In the genomic region with DNA sequence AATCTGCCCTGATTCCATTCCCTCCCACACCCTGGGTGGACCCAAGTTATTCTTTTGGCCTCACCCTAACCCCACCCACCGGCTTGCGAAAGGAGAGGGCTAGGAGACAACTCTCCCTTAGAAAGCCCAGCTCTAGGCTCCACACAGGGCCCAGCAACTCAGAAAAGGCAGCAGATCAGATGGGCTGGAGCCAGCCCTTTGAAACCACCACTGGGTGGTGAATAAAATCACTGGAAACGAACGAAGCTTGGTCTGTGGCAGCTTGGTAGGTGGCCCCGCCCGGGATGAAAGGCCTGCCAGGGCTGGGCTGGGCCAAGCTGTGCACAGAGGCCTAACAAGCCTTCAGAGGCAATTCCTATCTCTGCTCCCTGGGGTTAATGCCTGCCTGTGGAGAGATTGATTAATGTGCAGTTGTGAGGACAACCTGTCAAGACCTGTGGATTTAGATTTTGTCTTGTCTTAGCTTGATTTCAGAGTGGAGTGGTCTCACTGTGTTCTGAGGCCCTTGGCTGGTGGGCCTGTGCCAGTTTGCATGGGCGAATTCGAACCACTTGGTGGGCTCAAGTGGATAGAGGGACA, we compare ENCODE assay signal across 8 cellular contexts. TPM values are rescaled to one million over a fixed set of nuclear protein-coding genes. Genes with fewer than 3 reads are reported as not detected.
DNase-seq lines count a peak whose midpoint lies in the region; ATAC-seq and TF ChIP-seq lines count a peak whose summit lies in the region.

No MANE protein-coding gene starts in this region.

- intact Hi-C loops in sciatic nerve (cut with DNase I) = no loop called here

- no peaks in the 10 kb centered on the region for H3K27me3 ChIP-seq in brain microvascular endothelial cell (replicated peaks)

- POLR2A ChIA-PET in T-cell (lab: Charles Lee) = interaction anchor here (0.6 to 1.1 kb wide), 2 partner anchors 10 to 270 kb away, joined by 3 to 5 read pairs; no protein-coding TSS in a partner anchor

- peaks cover 0 to 4% of the 10 kb centered on the region in 2 donors for H3K27me3 Mint-ChIP-seq in T-cell

- CTCF ChIA-PET in T-cell (lab: Charles Lee) = interaction anchor here (0.6 to 1.8 kb wide), 3 partner anchors 8 to 37 kb away, joined by 3 to 4 read pairs (median 4); no protein-coding TSS in a partner anchor

- H3K36me3 Mint-ChIP-seq in T-cell = no peaks in the 10 kb centered on the region

- in situ Hi-C loops in brain microvascular endothelial cell (cut with HindIII; ENCODE audit: low pct_ligation_motif_present, low sequenced_read_pairs) = no loop called here

- H3K27ac ChIP-seq in brain microvascular endothelial cell = no peak overlapping the region

- TF ChIP-seq CTCF in fibroblast of villous mesenchyme (IDR thresholded peaks at IDR 0.05; ENCODE audit: insufficient read depth, low read depth, low read length) (no peak), brain microvascular endothelial cell (IDR thresholded peaks at IDR 0.05; ENCODE audit: low read depth, low read length, missing control alignments) (no peak)

- peak overlapping the region in 1 of 3 donors; percentile 10 for H3K4me3 Mint-ChIP-seq in T-cell

- H3K36me3 ChIP-seq in brain microvascular endothelial cell (replicated peaks) = no peaks in the 10 kb centered on the region

- no peaks in the 10 kb centered on the region for H3K9me3 Mint-ChIP-seq in T-cell

- H3K27ac Mint-ChIP-seq in T-cell = peak overlapping the region; percentile 45 to 80

- DNase-seq in ELR (ENCODE audit: low read depth) (peak; percentile 12), T-cell (no peak), fibroblast of villous mesenchyme (ENCODE audit: low read depth) (peak; percentile 72), sciatic nerve (ENCODE audit: low spot score) (peak; percentile 86), brain microvascular endothelial cell (no peak), NCI-H1092 treated with DMSO at 0.1 percent for 48 hours (lab: John Stamatoyannopoulos, UW) (no peak), NCI-H1105 (lab: John Stamatoyannopoulos, UW) (no peak)

- H3K4me3 ChIP-seq in fibroblast of villous mesenchyme (ENCODE audit: low read depth, low read length) (no peak overlapping the region), brain microvascular endothelial cell (ENCODE audit: low read depth, low read length) (no peak overlapping the region)

- peaks cover 43 to 87% (median 53%) of the 10 kb centered on the region in 3 donors for H3K4me1 Mint-ChIP-seq in T-cell

- ATAC-seq in T-cell (replicated peaks in 1 of 4) (no peak), sciatic nerve (peak; percentile 94), GM21367 (IDR thresholded peaks at IDR 0.05; ENCODE audit: unreplicated experiment) (no peak)

RNA-seq across cellular contexts. Expression of gene BHLHE40, which starts 38.8 kb away (rescaled TPM):
- total RNA-seq in T-cell (100 to 1,000 TPM in 1 of 5 donors, 10 to 100 TPM in 4; 54.1 to 177 (median 85.8) TPM), fibroblast of villous mesenchyme (53.5 and 75.7 TPM in 2 replicates), sciatic nerve (288 TPM)

Comparison
In these comparisons a context has a peak if more than half of its experiments do, and no peak if none do; other contexts are left out.
1. DNase-seq: peak in ELR (single experiment), fibroblast of villous mesenchyme (single experiment) and sciatic nerve (single experiment); none in T-cell (0 of 34), brain microvascular endothelial cell (single experiment), NCI-H1092 treated with DMSO at 0.1 percent for 48 hours (single experiment) and NCI-H1105 (single experiment).